In the genomic region with DNA sequence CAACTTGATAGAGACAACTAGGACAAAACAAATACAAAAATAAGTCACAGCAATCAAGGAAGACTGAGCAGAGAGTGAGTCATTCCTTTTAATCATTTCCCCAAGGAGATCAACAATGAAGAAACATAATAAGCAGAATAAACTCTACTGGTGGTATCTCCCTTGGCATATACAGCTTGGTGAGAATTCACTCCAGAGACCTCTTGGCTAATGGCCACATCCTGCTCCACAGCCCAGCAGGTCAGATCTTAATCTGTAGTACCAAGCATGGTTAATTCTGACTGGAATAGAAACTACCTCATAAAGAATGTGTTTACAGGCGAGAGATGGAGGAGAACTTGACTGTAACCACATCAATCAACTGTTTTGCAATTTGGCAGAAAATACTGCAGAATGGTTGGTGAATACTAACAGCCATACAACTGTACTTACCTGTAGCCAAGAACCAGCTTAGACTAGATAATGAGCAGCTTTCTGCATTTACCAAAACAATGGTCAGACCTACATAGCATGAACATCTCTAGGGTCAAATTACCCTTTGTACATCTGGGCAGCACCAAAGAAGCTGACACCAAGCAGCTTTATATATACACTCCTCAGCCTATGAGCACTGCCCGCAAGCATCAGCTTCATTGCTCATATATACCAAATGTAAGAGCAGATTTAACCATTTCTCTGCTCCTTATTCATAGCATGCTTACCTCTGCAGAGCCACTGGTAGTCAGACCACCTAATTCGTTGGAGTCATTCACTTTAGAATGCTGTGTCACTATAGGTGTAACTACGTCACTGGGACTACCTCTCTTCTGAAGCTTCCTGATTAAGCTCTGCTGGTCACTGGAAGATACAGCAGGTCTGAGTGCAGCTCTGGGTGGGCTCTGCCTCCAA, we compare ENCODE assay signal across 1 cellular context.
TF ChIP-seq lines count a peak whose summit lies in the region.

No MANE protein-coding gene starts in this region.

TF ChIP-seq in GM12878, 131 proteins besides CTCF, POLR2A, EP300 and RAD21 (continued from another document):
- TF ChIP-seq, protein P1, sequence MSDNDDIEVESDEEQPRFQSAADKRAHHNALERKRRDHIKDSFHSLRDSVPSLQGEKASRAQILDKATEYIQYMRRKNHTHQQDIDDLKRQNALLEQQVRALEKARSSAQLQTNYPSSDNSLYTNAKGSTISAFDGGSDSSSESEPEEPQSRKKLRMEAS (IDR thresholded peaks at IDR 0.05; ENCODE audit: low read depth, low read length): no peak
- TF ChIP-seq SUZ12 (IDR thresholded peaks at IDR 0.05; ENCODE audit: unreplicated experiment) (no peak), CHD2 (IDR thresholded peaks at IDR 0.05; ENCODE audit: borderline replicate concordance, low read depth, low read length) (no peak), BRCA1 (IDR thresholded peaks at IDR 0.05; ENCODE audit: low read depth, low read length) (no peak), IKZF2 (IDR thresholded peaks at IDR 0.05) (peak; percentile 90 to 91), KAT2A (conservative IDR thresholded peaks at IDR 0.05; ENCODE audit: control insufficient read depth, low read depth, low read length) (no peak), BHLHE40 (IDR thresholded peaks at IDR 0.05; ENCODE audit: borderline replicate concordance in 1 of 2, low read depth in 2 of 2, low read length in 1 of 2) (peak in 1 of 2 experiments; percentile 61; a peak in 2 of 4 replicates), ZNF207 (IDR thresholded peaks at IDR 0.05; ENCODE audit: borderline replicate concordance) (no peak), CHD4 (IDR thresholded peaks at IDR 0.05) (no peak), MYC (IDR thresholded peaks at IDR 0.05; ENCODE audit: insufficient read depth, insufficient read length, insufficient replicate concordance, low read length, severe bottlenecking) (no peak), IRF4 (IDR thresholded peaks at IDR 0.05; ENCODE audit: low read depth, low read length) (peak; percentile 71; the same call in 1 of the 2 replicates), SUPT20H (IDR thresholded peaks at IDR 0.05; ENCODE audit: borderline replicate concordance, control insufficient read depth, low read depth, low read length) (no peak), IKZF1 (conservative IDR thresholded peaks at IDR 0.05) (peak; percentile 86), WRNIP1 (IDR thresholded peaks at IDR 0.05; ENCODE audit: borderline replicate concordance, low read depth, low read length) (no peak), EZH2 (IDR thresholded peaks at IDR 0.05; ENCODE audit: borderline replicate concordance, control insufficient read depth, low read depth, low read length) (no peak)
- TF ChIP-seq, protein P2, sequence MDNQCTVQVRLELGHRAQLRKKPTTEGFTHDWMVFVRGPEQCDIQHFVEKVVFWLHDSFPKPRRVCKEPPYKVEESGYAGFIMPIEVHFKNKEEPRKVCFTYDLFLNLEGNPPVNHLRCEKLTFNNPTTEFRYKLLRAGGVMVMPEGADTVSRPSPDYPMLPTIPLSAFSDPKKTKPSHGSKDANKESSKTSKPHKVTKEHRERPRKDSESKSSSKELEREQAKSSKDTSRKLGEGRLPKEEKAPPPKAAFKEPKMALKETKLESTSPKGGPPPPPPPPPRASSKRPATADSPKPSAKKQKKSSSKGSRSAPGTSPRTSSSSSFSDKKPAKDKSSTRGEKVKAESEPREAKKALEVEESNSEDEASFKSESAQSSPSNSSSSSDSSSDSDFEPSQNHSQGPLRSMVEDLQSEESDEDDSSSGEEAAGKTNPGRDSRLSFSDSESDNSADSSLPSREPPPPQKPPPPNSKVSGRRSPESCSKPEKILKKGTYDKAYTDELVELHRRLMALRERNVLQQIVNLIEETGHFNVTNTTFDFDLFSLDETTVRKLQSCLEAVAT (IDR thresholded peaks at IDR 0.05): peak; percentile 71
- TF ChIP-seq, protein P3, sequence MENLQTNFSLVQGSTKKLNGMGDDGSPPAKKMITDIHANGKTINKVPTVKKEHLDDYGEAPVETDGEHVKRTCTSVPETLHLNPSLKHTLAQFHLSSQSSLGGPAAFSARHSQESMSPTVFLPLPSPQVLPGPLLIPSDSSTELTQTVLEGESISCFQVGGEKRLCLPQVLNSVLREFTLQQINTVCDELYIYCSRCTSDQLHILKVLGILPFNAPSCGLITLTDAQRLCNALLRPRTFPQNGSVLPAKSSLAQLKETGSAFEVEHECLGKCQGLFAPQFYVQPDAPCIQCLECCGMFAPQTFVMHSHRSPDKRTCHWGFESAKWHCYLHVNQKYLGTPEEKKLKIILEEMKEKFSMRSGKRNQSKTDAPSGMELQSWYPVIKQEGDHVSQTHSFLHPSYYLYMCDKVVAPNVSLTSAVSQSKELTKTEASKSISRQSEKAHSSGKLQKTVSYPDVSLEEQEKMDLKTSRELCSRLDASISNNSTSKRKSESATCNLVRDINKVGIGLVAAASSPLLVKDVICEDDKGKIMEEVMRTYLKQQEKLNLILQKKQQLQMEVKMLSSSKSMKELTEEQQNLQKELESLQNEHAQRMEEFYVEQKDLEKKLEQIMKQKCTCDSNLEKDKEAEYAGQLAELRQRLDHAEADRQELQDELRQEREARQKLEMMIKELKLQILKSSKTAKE (IDR thresholded peaks at IDR 0.05; ENCODE audit: low read depth, poor library complexity, severe bottlenecking): peak; percentile 75
- TF ChIP-seq, protein P4, sequence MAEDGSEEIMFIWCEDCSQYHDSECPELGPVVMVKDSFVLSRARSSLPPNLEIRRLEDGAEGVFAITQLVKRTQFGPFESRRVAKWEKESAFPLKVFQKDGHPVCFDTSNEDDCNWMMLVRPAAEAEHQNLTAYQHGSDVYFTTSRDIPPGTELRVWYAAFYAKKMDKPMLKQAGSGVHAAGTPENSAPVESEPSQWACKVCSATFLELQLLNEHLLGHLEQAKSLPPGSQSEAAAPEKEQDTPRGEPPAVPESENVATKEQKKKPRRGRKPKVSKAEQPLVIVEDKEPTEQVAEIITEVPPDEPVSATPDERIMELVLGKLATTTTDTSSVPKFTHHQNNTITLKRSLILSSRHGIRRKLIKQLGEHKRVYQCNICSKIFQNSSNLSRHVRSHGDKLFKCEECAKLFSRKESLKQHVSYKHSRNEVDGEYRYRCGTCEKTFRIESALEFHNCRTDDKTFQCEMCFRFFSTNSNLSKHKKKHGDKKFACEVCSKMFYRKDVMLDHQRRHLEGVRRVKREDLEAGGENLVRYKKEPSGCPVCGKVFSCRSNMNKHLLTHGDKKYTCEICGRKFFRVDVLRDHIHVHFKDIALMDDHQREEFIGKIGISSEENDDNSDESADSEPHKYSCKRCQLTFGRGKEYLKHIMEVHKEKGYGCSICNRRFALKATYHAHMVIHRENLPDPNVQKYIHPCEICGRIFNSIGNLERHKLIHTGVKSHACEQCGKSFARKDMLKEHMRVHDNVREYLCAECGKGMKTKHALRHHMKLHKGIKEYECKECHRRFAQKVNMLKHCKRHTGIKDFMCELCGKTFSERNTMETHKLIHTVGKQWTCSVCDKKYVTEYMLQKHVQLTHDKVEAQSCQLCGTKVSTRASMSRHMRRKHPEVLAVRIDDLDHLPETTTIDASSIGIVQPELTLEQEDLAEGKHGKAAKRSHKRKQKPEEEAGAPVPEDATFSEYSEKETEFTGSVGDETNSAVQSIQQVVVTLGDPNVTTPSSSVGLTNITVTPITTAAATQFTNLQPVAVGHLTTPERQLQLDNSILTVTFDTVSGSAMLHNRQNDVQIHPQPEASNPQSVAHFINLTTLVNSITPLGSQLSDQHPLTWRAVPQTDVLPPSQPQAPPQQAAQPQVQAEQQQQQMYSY (CRISPR knock-in tag; IDR thresholded peaks at IDR 0.05): no peak
- TF ChIP-seq, protein P5, sequence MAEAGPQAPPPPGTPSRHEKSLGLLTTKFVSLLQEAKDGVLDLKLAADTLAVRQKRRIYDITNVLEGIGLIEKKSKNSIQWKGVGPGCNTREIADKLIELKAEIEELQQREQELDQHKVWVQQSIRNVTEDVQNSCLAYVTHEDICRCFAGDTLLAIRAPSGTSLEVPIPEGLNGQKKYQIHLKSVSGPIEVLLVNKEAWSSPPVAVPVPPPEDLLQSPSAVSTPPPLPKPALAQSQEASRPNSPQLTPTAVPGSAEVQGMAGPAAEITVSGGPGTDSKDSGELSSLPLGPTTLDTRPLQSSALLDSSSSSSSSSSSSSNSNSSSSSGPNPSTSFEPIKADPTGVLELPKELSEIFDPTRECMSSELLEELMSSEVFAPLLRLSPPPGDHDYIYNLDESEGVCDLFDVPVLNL (IDR thresholded peaks at IDR 0.05; ENCODE audit: low read depth, low read length): no peak
- TF ChIP-seq, protein P6, sequence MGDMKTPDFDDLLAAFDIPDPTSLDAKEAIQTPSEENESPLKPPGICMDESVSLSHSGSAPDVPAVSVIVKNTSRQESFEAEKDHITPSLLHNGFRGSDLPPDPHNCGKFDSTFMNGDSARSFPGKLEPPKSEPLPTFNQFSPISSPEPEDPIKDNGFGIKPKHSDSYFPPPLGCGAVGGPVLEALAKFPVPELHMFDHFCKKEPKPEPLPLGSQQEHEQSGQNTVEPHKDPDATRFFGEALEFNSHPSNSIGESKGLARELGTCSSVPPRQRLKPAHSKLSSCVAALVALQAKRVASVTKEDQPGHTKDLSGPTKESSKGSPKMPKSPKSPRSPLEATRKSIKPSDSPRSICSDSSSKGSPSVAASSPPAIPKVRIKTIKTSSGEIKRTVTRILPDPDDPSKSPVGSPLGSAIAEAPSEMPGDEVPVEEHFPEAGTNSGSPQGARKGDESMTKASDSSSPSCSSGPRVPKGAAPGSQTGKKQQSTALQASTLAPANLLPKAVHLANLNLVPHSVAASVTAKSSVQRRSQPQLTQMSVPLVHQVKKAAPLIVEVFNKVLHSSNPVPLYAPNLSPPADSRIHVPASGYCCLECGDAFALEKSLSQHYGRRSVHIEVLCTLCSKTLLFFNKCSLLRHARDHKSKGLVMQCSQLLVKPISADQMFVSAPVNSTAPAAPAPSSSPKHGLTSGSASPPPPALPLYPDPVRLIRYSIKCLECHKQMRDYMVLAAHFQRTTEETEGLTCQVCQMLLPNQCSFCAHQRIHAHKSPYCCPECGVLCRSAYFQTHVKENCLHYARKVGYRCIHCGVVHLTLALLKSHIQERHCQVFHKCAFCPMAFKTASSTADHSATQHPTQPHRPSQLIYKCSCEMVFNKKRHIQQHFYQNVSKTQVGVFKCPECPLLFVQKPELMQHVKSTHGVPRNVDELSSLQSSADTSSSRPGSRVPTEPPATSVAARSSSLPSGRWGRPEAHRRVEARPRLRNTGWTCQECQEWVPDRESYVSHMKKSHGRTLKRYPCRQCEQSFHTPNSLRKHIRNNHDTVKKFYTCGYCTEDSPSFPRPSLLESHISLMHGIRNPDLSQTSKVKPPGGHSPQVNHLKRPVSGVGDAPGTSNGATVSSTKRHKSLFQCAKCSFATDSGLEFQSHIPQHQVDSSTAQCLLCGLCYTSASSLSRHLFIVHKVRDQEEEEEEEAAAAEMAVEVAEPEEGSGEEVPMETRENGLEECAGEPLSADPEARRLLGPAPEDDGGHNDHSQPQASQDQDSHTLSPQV (IDR thresholded peaks at IDR 0.05): no peak
- TF ChIP-seq, protein P7, sequence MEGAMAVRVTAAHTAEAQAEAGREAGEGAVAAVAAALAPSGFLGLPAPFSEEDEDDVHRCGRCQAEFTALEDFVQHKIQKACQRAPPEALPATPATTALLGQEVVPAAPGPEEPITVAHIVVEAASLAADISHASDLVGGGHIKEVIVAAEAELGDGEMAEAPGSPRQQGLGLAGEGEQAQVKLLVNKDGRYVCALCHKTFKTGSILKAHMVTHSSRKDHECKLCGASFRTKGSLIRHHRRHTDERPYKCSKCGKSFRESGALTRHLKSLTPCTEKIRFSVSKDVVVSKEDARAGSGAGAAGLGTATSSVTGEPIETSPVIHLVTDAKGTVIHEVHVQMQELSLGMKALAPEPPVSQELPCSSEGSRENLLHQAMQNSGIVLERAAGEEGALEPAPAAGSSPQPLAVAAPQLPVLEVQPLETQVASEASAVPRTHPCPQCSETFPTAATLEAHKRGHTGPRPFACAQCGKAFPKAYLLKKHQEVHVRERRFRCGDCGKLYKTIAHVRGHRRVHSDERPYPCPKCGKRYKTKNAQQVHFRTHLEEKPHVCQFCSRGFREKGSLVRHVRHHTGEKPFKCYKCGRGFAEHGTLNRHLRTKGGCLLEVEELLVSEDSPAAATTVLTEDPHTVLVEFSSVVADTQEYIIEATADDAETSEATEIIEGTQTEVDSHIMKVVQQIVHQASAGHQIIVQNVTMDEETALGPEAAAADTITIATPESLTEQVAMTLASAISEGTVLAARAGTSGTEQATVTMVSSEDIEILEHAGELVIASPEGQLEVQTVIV (IDR thresholded peaks at IDR 0.05; ENCODE audit: borderline replicate concordance, partially characterized antibody): no peak
- TF ChIP-seq, protein P8, sequence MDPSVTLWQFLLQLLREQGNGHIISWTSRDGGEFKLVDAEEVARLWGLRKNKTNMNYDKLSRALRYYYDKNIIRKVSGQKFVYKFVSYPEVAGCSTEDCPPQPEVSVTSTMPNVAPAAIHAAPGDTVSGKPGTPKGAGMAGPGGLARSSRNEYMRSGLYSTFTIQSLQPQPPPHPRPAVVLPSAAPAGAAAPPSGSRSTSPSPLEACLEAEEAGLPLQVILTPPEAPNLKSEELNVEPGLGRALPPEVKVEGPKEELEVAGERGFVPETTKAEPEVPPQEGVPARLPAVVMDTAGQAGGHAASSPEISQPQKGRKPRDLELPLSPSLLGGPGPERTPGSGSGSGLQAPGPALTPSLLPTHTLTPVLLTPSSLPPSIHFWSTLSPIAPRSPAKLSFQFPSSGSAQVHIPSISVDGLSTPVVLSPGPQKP (IDR thresholded peaks at IDR 0.05; ENCODE audit: low read depth, low read length): no peak
- TF ChIP-seq, protein P9, sequence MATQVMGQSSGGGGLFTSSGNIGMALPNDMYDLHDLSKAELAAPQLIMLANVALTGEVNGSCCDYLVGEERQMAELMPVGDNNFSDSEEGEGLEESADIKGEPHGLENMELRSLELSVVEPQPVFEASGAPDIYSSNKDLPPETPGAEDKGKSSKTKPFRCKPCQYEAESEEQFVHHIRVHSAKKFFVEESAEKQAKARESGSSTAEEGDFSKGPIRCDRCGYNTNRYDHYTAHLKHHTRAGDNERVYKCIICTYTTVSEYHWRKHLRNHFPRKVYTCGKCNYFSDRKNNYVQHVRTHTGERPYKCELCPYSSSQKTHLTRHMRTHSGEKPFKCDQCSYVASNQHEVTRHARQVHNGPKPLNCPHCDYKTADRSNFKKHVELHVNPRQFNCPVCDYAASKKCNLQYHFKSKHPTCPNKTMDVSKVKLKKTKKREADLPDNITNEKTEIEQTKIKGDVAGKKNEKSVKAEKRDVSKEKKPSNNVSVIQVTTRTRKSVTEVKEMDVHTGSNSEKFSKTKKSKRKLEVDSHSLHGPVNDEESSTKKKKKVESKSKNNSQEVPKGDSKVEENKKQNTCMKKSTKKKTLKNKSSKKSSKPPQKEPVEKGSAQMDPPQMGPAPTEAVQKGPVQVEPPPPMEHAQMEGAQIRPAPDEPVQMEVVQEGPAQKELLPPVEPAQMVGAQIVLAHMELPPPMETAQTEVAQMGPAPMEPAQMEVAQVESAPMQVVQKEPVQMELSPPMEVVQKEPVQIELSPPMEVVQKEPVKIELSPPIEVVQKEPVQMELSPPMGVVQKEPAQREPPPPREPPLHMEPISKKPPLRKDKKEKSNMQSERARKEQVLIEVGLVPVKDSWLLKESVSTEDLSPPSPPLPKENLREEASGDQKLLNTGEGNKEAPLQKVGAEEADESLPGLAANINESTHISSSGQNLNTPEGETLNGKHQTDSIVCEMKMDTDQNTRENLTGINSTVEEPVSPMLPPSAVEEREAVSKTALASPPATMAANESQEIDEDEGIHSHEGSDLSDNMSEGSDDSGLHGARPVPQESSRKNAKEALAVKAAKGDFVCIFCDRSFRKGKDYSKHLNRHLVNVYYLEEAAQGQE (IDR thresholded peaks at IDR 0.05; ENCODE audit: low read depth, low read length): no peak
